ENCODE assay signal across 12 cellular contexts in the genomic region with DNA sequence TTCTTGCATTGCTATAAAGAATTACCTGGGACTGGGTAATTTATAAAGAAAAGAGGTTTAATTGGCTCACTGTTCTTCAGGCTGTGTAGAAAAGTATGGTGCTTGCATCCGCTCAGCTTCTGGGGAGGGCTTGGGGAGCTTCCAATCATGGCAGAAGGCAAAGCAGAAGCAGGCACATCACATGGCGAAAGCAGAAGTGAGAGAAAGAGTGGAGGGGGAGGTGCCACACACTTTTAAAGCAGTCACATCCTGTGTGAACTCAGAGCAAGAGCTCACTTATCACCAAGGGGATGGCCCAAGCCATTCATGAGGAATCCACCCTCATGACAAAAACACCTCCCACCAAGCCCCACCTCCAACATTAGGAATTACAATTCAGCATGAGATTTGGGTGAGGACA.
DNase-seq lines count a peak whose midpoint lies in the region; ATAC-seq, FAIRE-seq and TF ChIP-seq lines count a peak whose summit lies in the region.
"Had no signal": no experiment of that assay in that cellular context is flagged by ENCODE, and none has a peak within 500 bp of the region (broad histone marks: within the 10 kb centered on the region; RNA-seq: fewer than 3 reads in every experiment).

No MANE protein-coding gene starts in this region.

- H3K27ac Mint-ChIP-seq in activated CD4-positive, alpha-beta T cell treated with anti-CD3 and anti-CD28 coated beads for 36 hours: no peak overlapping the region
- peak overlapping the region in 1 of 6 donors; percentile 13 for H3K27ac Mint-ChIP-seq in naive B cell
- H3K27ac Mint-ChIP-seq in osteocyte (ENCODE audit: unreplicated experiment): no peak overlapping the region
- H3K27ac Mint-ChIP-seq: nephron progenitor cell; T-helper 2 cell treated with Interferon-gamma antibody and Interleukin-4, amounts not matched to agents 5 μg/mL and 100 μg/mL, for 36 hours had no signal

- peak; percentile 58 for ATAC-seq in activated CD4-positive, alpha-beta T cell treated with anti-CD3 and anti-CD28 coated beads for 36 hours
- peak; percentile 87 for ATAC-seq in HG02623 (IDR thresholded peaks at IDR 0.05; ENCODE audit: unreplicated experiment)
- ATAC-seq in HG03469 (IDR thresholded peaks at IDR 0.05; ENCODE audit: unreplicated experiment): peak; percentile 96
- peak; percentile 94 to 96 for ATAC-seq in naive B cell (ENCODE audit: low read depth in 2 of 2)

- FAIRE-seq in kidney (lab: Jason Lieb, UNC): no peak

- H3K27me3 Mint-ChIP-seq in activated CD4-positive, alpha-beta T cell treated with anti-CD3 and anti-CD28 coated beads for 36 hours: peaks cover 7% of the 10 kb centered on the region
- H3K27me3 Mint-ChIP-seq in naive B cell (peaks cover 7 to 17% (median 12%) of the 10 kb centered on the region in 3 donors), osteocyte (ENCODE audit: unreplicated experiment) (no peaks in the 10 kb centered on the region)

- no peak overlapping the region for H3K27ac ChIP-seq in kidney (ENCODE audit: low read depth in 2 of 2, low read length in 2 of 2)

- no peak overlapping the region for H3K9ac ChIP-seq in kidney (ENCODE audit: low read length in 2 of 2)

- CTCF ChIA-PET in activated CD4-positive, alpha-beta T cell treated with anti-CD3 and anti-CD28 coated beads for 36 hours (lab: Charles Lee): no interaction called here

- TF ChIP-seq CTCF in kidney (IDR thresholded peaks at IDR 0.05; ENCODE audit: borderline replicate concordance, extremely low read depth, insufficient read depth): no peak
- TF ChIP-seq CTCF in osteocyte (IDR thresholded peaks at IDR 0.05): no peak

- no peaks in the 10 kb centered on the region for H3K9me3 Mint-ChIP-seq in activated CD4-positive, alpha-beta T cell treated with anti-CD3 and anti-CD28 coated beads for 36 hours (ENCODE audit: low read depth)
- H3K9me3 Mint-ChIP-seq in naive B cell (peaks cover 9 to 22% (median 12%) of the 10 kb centered on the region in 7 donors), osteocyte (ENCODE audit: unreplicated experiment) (peaks cover 42% of the 10 kb centered on the region)
- H3K9me3 Mint-ChIP-seq: nephron progenitor cell; T-helper 2 cell treated with Interferon-gamma antibody and Interleukin-4, amounts not matched to agents 5 μg/mL and 100 μg/mL, for 36 hours had no signal

- intact Hi-C loops in activated CD4-positive, alpha-beta T cell treated with anti-CD3 and anti-CD28 coated beads for 36 hours (cut with DNase I, micrococcal nuclease): no loop called here
- intact Hi-C loops in kidney (cut with DNase I): no loop called here

- no peaks in the 10 kb centered on the region for H3K9me3 ChIP-seq in kidney (ENCODE audit: control insufficient read depth in 1 of 2, low read length in 2 of 2)

- no peaks in the 10 kb centered on the region for H3K4me1 ChIP-seq in kidney (ENCODE audit: control insufficient read depth in 1 of 2, insufficient read depth in 1 of 2, low read depth in 1 of 2, low read length in 2 of 2)

- POLR2A ChIA-PET in activated CD4-positive, alpha-beta T cell treated with anti-CD3 and anti-CD28 coated beads for 36 hours (lab: Charles Lee): no interaction called here

- H3K4me1 Mint-ChIP-seq in activated CD4-positive, alpha-beta T cell treated with anti-CD3 and anti-CD28 coated beads for 36 hours: no peaks in the 10 kb centered on the region
- H3K4me1 Mint-ChIP-seq in naive B cell: peaks cover 12 to 16% (median 15%) of the 10 kb centered on the region in 3 donors
- no peaks in the 10 kb centered on the region for H3K4me1 Mint-ChIP-seq in osteocyte (ENCODE audit: unreplicated experiment)

- peak; percentile 19 for DNase-seq in activated CD4-positive, alpha-beta T cell treated with anti-CD3 and anti-CD28 coated beads for 36 hours
- no peak for DNase-seq in activated CD4-positive, alpha-beta T cell treated with anti-CD3 and anti-CD28 coated beads, Interleukin-2, amount 50 U/mL, for 1 hour
- DNase-seq in naive B cell (peak; percentile 18), kidney (no peak), osteocyte (ENCODE audit: extremely low spot score, unreplicated experiment) (no peak), NCI-H345 (lab: John Stamatoyannopoulos, UW) (no peak)
- DNase-seq: activated naive CD4-positive, alpha-beta T cell; nephron progenitor cell; stimulated activated CD4-positive, alpha-beta T cell treated with anti-CD3 and anti-CD28 coated beads, Interleukin-4, amount 100 ng/mL, for 4 hours had no signal

- no peak overlapping the region for H3K4me3 ChIP-seq in kidney (ENCODE audit: low read length in 2 of 2)

- no peak overlapping the region for H3K4me3 Mint-ChIP-seq in activated CD4-positive, alpha-beta T cell treated with anti-CD3 and anti-CD28 coated beads for 36 hours
- no peak overlapping the region for H3K4me3 Mint-ChIP-seq in naive B cell
- H3K4me3 Mint-ChIP-seq in osteocyte (ENCODE audit: unreplicated experiment): no peak overlapping the region
- H3K4me3 Mint-ChIP-seq: nephron progenitor cell; T-helper 2 cell treated with Interferon-gamma antibody and Interleukin-4, amounts not matched to agents 5 μg/mL and 100 μg/mL, for 36 hours had no signal

- no peaks in the 10 kb centered on the region for H3K36me3 Mint-ChIP-seq in activated CD4-positive, alpha-beta T cell treated with anti-CD3 and anti-CD28 coated beads for 36 hours (ENCODE audit: low read depth)
- H3K36me3 Mint-ChIP-seq in naive B cell (no peaks in the 10 kb centered on the region), osteocyte (ENCODE audit: unreplicated experiment) (no peaks in the 10 kb centered on the region)

- H3K36me3 ChIP-seq in kidney (ENCODE audit: control insufficient read depth in 1 of 2, insufficient read depth in 2 of 2, low read length in 2 of 2): no peaks in the 10 kb centered on the region

Comparison
In these comparisons a context has a peak if more than half of its experiments do, and no peak if none do; other contexts are left out.
1. DNase-seq: peak in activated CD4-positive, alpha-beta T cell treated with anti-CD3 and anti-CD28 coated beads for 36 hours (single experiment) and naive B cell (single experiment); none in activated CD4-positive, alpha-beta T cell treated with anti-CD3 and anti-CD28 coated beads, Interleukin-2, amount 50 U/mL, for 1 hour (single experiment), kidney (single experiment), osteocyte (single experiment) and NCI-H345 (single experiment).
2. Peak in every context shown above with its lines, with median percentiles within 50 percentile points of each other: ATAC-seq.